In genomic region chr5:176833286-176833685, GRCh38 we compare ENCODE assay signal across 32 cellular contexts.
"Had no signal": no experiment of that assay in that cellular context is flagged by ENCODE, and none has a peak within 500 bp of the region (broad histone marks: within the 10 kb centered on the region; RNA-seq: fewer than 3 reads in every experiment).

No MANE protein-coding gene starts in this region.

- H3K4me3 ChIP-seq: MG63 had no signal

- DNase-seq: Karpas-422, Kasumi-1, MG63, MM.1S, MV-4-11, NCI-H1048, NCI-H1092, NCI-H1092 treated with DMSO at 0.1 percent for 48 hours, NCI-H1105, NCI-H1105 treated with DMSO at 0.1 percent for 48 hours, NCI-H1417, NCI-H1417 treated with DMSO at 0.1 percent for 48 hours, NCI-H1436, NCI-H1436 treated with DMSO at 0.1 percent for 48 hours, NCI-H146, NCI-H1694, NCI-H1694 treated with DMSO at 0.1 percent for 48 hours, NCI-H187, NCI-H187 treated with DMSO at 0.1 percent for 48 hours, NCI-H1930, NCI-H2029, NCI-H2029 treated with DMSO at 0.1 percent for 48 hours, NCI-H2081, NCI-H2081 treated with DMSO at 0.1 percent for 48 hours, NCI-H2107, NCI-H2171, NCI-H2171 treated with DMSO at 0.1 percent for 48 hours, NCI-H226, NCI-H446, NCI-H446 treated with DMSO at 0.1 percent for 48 hours, NCI-H510A, NCI-H510A treated with DMSO at 0.1 percent for 48 hours had no signal

- H3K36me3 ChIP-seq: MG63 had no signal
